13 cellular contexts compared by ENCODE assay signal in genomic region chr10:97575101-97575668, GRCh38. TPM values are rescaled to one million over a fixed set of nuclear protein-coding genes. Genes with fewer than 3 reads are reported as not detected.
DNase-seq lines count a peak whose midpoint lies in the region; ATAC-seq, FAIRE-seq and TF ChIP-seq lines count a peak whose summit lies in the region.
"Had no signal": no experiment of that assay in that cellular context is flagged by ENCODE, and none has a peak within 500 bp of the region (broad histone marks: within the 10 kb centered on the region; RNA-seq: fewer than 3 reads in every experiment).

No MANE protein-coding gene starts in this region.

- H3K36me3 ChIP-seq in right atrium auricular region = peaks cover 11% of the 10 kb centered on the region

- no peak overlapping the region for H3K4me3 ChIP-seq in right atrium auricular region

- no peak for FAIRE-seq in H54 (lab: Jason Lieb, UNC)

- no peaks in the 10 kb centered on the region for H3K9me3 ChIP-seq in right atrium auricular region

- H3K27ac ChIP-seq in VCaP = peak overlapping the region; percentile 58
- H3K27ac ChIP-seq in right atrium auricular region = peak overlapping the region; percentile 79 to 95

- H3K4me1 ChIP-seq in right atrium auricular region = peaks cover 0 to 33% of the 10 kb centered on the region in 2 donors

- no peaks in the 10 kb centered on the region for H3K27me3 ChIP-seq in right atrium auricular region

- DNase-seq in H54 (ENCODE audit: insufficient read length, low spot score) (peak; percentile 82), right atrium auricular region (ENCODE audit: low spot score) (no peak), renal cortical epithelial cell (ENCODE audit: low read depth) (peak; percentile 40), NCI-H2171 (lab: John Stamatoyannopoulos, UW) (no peak), middle frontal gyrus (ENCODE audit: extremely low spot score, low spot score) (no peak)
- no peak for DNase-seq in effector CD8-positive, alpha-beta T cell (lab: John Stamatoyannopoulos, UW)
- DNase-seq: activated CD4-positive, alpha-beta T cell treated with anti-CD3 and anti-CD28 coated beads, Interleukin-2, amount 10 ng/mL, durations not matched to agents 24 days and 14 days; Karpas-422; stimulated activated CD4-positive, alpha-beta T cell treated with anti-CD3 and anti-CD28 coated beads, Interleukin-2, amount 100 ng/mL, for 24 hours; stimulated activated naive CD4-positive, alpha-beta T cell treated with Interleukin-2 at 50 U/mL for 16 hours; T-cell had no signal

- TF ChIP-seq CTCF in VCaP (conservative IDR thresholded peaks at IDR 0.05) = no peak
- no peak for TF ChIP-seq CTCF in right atrium auricular region (IDR thresholded peaks at IDR 0.05)

- ATAC-seq in HG02938 (IDR thresholded peaks at IDR 0.05; ENCODE audit: unreplicated experiment) = no peak
- ATAC-seq: T-cell had no signal

- TF ChIP-seq POLR2A in H54 (IDR thresholded peaks at IDR 0.05; ENCODE audit: low read depth, low read length) = no peak

RNA-seq across cellular contexts. Expression of gene ANKRD2, which starts 2.6 kb away (rescaled TPM):
- total RNA-seq in right atrium auricular region = 100 to 1,000 TPM in 1 of 2 donors, 10 to 100 TPM in 1; 25.7 to 204 TPM
- total RNA-seq in renal cortical epithelial cell = 31.3 and 35.9 TPM in 2 replicates
- total RNA-seq: activated CD4-positive, alpha-beta T cell treated with anti-CD3 and anti-CD28 coated beads, Interleukin-2, amount 10 ng/mL, durations not matched to agents 24 days and 14 days had no signal

RNA-seq across cellular contexts. Expression of gene HOGA1, which starts 9.0 kb away (rescaled TPM):
- total RNA-seq in right atrium auricular region (10 to 100 TPM; 17.6 to 25.6 TPM), renal cortical epithelial cell (72.3 and 121 TPM in 2 replicates)
- total RNA-seq: activated CD4-positive, alpha-beta T cell treated with anti-CD3 and anti-CD28 coated beads, Interleukin-2, amount 10 ng/mL, durations not matched to agents 24 days and 14 days had no signal

RNA-seq across cellular contexts. Expression of gene C10orf62, which starts 14.3 kb away (rescaled TPM):
- total RNA-seq in right atrium auricular region (under 1 TPM; 0.35 to 0.67 TPM), renal cortical epithelial cell (0.35 and 3.2 TPM in 2 replicates)
- total RNA-seq: activated CD4-positive, alpha-beta T cell treated with anti-CD3 and anti-CD28 coated beads, Interleukin-2, amount 10 ng/mL, durations not matched to agents 24 days and 14 days; T-cell had no signal

RNA-seq across cellular contexts. Expression of gene MORN4, which starts 58.1 kb away (rescaled TPM):
- 10 to 100 TPM; 15.6 to 27.0 TPM for total RNA-seq in right atrium auricular region
- 1.7 and 3.5 TPM in 2 replicates for total RNA-seq in renal cortical epithelial cell

Comparison
In these comparisons a context has a peak if more than half of its experiments do, and no peak if none do; other contexts are left out.
1. DNase-seq: peak in H54 (single experiment) and renal cortical epithelial cell (single experiment); none in right atrium auricular region (single experiment), effector CD8-positive, alpha-beta T cell (single experiment), NCI-H2171 (single experiment) and middle frontal gyrus (single experiment).